ENCODE assay signal across 10 cellular contexts in the genomic region with DNA sequence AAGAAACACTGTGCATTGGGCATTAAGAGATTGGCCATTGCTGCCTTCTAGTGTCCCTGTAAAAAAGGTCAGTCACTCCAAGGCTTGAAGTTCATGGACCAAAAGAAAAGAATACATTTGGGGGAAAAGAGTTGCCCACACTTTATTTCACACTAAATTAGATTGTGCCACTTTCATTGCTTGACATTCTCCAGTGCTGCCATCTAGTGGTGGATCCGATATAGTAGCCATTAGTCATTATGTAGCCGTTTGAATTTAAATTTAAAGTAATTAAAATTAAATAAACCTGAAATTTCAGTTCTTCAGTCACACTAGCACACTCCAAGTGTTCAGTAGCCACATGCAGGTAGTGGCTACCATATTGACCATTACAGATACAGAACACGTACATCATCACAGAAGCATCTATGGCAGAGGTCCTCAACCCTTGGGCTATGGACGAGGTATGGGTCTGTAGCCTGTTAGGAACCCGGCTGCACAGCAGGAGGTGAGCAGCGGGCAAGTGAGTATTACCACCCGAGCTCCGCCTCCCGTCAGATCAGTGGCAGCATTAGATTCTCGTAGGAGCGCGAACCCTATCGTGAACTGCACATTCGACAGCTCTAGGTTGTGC. TPM values are rescaled to one million over a fixed set of nuclear protein-coding genes. Genes with fewer than 3 reads are reported as not detected.
DNase-seq lines count a peak whose midpoint lies in the region; FAIRE-seq and TF ChIP-seq lines count a peak whose summit lies in the region.
"Had no signal": no experiment of that assay in that cellular context is flagged by ENCODE, and none has a peak within 500 bp of the region (broad histone marks: within the 10 kb centered on the region; RNA-seq: fewer than 3 reads in every experiment).

No MANE protein-coding gene starts in this region.

- no peak overlapping the region for H3K4me3 ChIP-seq in fibroblast of pulmonary artery (replicated peaks; ENCODE audit: low read depth, low read length)

- peak; percentile 73 for TF ChIP-seq CTCF in fibroblast of pulmonary artery (IDR thresholded peaks at IDR 0.05; ENCODE audit: low read length, missing control alignments)

- peak; percentile 54 for FAIRE-seq in TTC549 (lab: Jason Lieb, UNC)

- DNase-seq in NCI-H1105 (lab: John Stamatoyannopoulos, UW) (peak; percentile 3), NCI-H1105 treated with DMSO at 0.1 percent for 48 hours (lab: John Stamatoyannopoulos, UW) (no peak), HT-29 (ENCODE audit: low spot score) (peak; percentile 65), fibroblast of pulmonary artery (ENCODE audit: low read depth) (peak; percentile 67), renal cortical epithelial cell (ENCODE audit: low read depth) (peak; percentile 31), 8988T (no peak)
- no peak for DNase-seq in effector CD8-positive, alpha-beta T cell (lab: John Stamatoyannopoulos, UW)

RNA-seq across cellular contexts. Expression of a gene that starts 21.9 kb away (rescaled TPM):
- total RNA-seq in HT-29 (2014; rRNA removed; shearing (Covaris generic)): 0.05 TPM in 1 of 2 replicates, not detected in the other
- 0.65 and 0.87 TPM in 2 replicates for total RNA-seq in renal cortical epithelial cell
- total RNA-seq: activated CD8-positive, alpha-beta memory T cell treated with anti-CD3 and anti-CD28 coated beads for 36 hours; CD8-positive, alpha-beta memory T cell had no signal

Comparison
In these comparisons a context has a peak if more than half of its experiments do, and no peak if none do; other contexts are left out.
1. DNase-seq: peak in NCI-H1105 (single experiment), HT-29 (single experiment), fibroblast of pulmonary artery (single experiment) and renal cortical epithelial cell (single experiment); none in NCI-H1105 treated with DMSO at 0.1 percent for 48 hours (single experiment), 8988T (single experiment) and effector CD8-positive, alpha-beta T cell (single experiment).